Comparison of ENCODE assay signal across 24 cellular contexts in the genomic region with DNA sequence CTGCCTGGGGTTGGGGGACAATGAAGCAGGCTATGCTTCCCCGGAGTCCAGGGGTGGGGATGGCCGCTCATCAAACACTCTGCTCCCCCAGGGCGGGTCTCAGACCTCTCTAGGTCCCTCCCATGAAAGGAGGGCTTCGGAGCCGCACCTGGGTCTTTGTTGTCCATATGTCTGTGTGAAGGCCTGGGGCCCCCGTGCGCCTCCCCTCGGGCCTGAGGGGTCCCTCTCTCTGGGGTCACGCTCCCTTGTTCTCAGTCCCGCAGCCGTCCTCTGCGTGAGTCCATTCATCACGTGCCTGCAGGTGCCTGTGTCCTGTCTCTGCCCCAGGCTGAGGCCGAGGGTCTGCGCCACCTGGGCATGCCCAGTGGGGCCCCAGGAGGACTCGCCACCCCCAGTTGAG.
"Had no signal": no experiment of that assay in that cellular context is flagged by ENCODE, and none has a peak within 500 bp of the region (broad histone marks: within the 10 kb centered on the region; RNA-seq: fewer than 3 reads in every experiment).

No MANE protein-coding gene starts in this region.

- H3K27me3 ChIP-seq: SJSA1 had no signal

- H3K4me2 ChIP-seq: SK-N-SH had no signal

- H3K9me3 ChIP-seq: SJSA1, SK-N-SH had no signal

- H3K9ac ChIP-seq: SK-N-SH had no signal

- H3K27ac ChIP-seq: SJSA1 had no signal

- H3K36me3 ChIP-seq: SJSA1 had no signal

- ATAC-seq: HepG2 had no signal

- FAIRE-seq: HepG2, RCC 7860 had no signal

- DNase-seq: IMR-90, Kasumi-1, KG1, MM.1S, NCI-H1092 treated with DMSO at 0.1 percent for 48 hours, NCI-H1436, NCI-H187, NCI-H2029, NCI-H2081 treated with DMSO at 0.1 percent for 48 hours, NCI-H2171, NCI-H226, NCI-H446, NCI-H510A, NCI-H524 treated with DMSO at 0.1 percent for 48 hours, NCI-H69, NCI-H774, Right ventricle myocardium superior, RPMI8226, SIG-M5, SK-N-SH, SW 1271 had no signal

- H3K4me3 ChIP-seq: SJSA1 had no signal
